ENCODE assay signal across 8 cellular contexts in the genomic region with DNA sequence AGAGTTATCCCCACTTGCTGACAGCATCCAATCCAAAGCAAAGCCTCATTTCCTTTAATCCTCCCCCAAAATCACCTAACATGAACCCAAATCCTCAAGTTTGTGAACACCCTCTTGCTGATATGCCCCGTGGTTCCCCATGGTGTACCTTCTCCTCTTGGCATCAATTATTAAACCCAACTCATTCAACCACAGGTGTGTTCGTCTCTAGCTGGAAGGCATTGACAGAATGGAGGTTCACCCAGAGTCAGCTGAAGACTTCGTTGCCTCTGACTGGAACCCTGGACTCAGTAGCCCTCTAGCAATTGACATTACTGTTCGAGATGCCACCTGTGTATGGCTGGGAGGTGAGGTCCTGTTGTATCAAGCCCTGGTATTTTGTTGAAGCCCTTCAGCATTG. TPM values are rescaled to one million over a fixed set of nuclear protein-coding genes. Genes with fewer than 3 reads are reported as not detected.
"Had no signal": no experiment of that assay in that cellular context is flagged by ENCODE, and none has a peak within 500 bp of the region (broad histone marks: within the 10 kb centered on the region; RNA-seq: fewer than 3 reads in every experiment).

No MANE protein-coding gene starts in this region.

- DNase-seq: GDM1, GF-D8 had no signal

- FAIRE-seq: G401.6, GM12878, GM12891, GM12892, GM18507, GM19239 had no signal

- ATAC-seq: GM12878 had no signal

- H3K4me3 ChIP-seq: GM12878 had no signal

RNA-seq across cellular contexts. Expression of gene SLC30A10, which starts 22.8 kb away (rescaled TPM):
- total RNA-seq: GM12878 had no signal
- polyA plus RNA-seq: GM12878 had no signal
